In genomic region chr17:74873036-74873873, GRCh38 we compare ENCODE assay signal across 1 cellular context.
A peak's percentile ranks its signal among the peaks of the same experiment; 100 is the strongest.
TF ChIP-seq lines count a peak whose summit lies in the region.

No MANE protein-coding gene starts in this region.

TF ChIP-seq in GM12878, 131 proteins besides CTCF, POLR2A, EP300 and RAD21 (continued from another document and continues in another):
- TF ChIP-seq SPI1 (IDR thresholded peaks at IDR 0.05; ENCODE audit: borderline replicate concordance, insufficient read depth, low read depth, low read length): peak; percentile 36; the same call in 1 of the 2 replicates
- TF ChIP-seq TARDBP (IDR thresholded peaks at IDR 0.05; ENCODE audit: borderline replicate concordance): no peak; the same call in 1 of the 2 replicates
- peak; percentile 99 for TF ChIP-seq CREM (IDR thresholded peaks at IDR 0.05; ENCODE audit: low read depth)
- TF ChIP-seq SUZ12 (IDR thresholded peaks at IDR 0.05; ENCODE audit: unreplicated experiment): no peak
- TF ChIP-seq IRF3 (IDR thresholded peaks at IDR 0.05): peak; percentile 76
- peak; percentile 91 for TF ChIP-seq E2F4 (IDR thresholded peaks at IDR 0.05; ENCODE audit: low read depth, low read length)
- peak; percentile 33 for TF ChIP-seq CUX1 (IDR thresholded peaks at IDR 0.05; ENCODE audit: insufficient replicate concordance, low read depth, low read length)
- TF ChIP-seq EED (IDR thresholded peaks at IDR 0.05; ENCODE audit: low read depth): no peak; the same call in 1 of the 2 replicates
- TF ChIP-seq PKNOX1 (IDR thresholded peaks at IDR 0.05): 0 out of 2 replicates have a peak, but pooled peaks have one; percentile 32
- TF ChIP-seq TAF1 (IDR thresholded peaks at IDR 0.05; ENCODE audit: borderline replicate concordance, low read depth, low read length): peak; percentile 88
- TF ChIP-seq FOS (IDR thresholded peaks at IDR 0.05; ENCODE audit: borderline replicate concordance, extremely low read depth, insufficient read length): peak; percentile 50
- peak; percentile 66; the same call in 1 of the 2 replicates for TF ChIP-seq FOXK2 (IDR thresholded peaks at IDR 0.05)
- 0 out of 2 replicates have a peak, but pooled peaks have one; percentile 28 for TF ChIP-seq IRF4 (IDR thresholded peaks at IDR 0.05; ENCODE audit: low read depth, low read length)
- no peak for TF ChIP-seq BCLAF1 (IDR thresholded peaks at IDR 0.05)
- TF ChIP-seq TBL1XR1 (IDR thresholded peaks at IDR 0.05; ENCODE audit: low read depth, low read length): no peak
- peak; percentile 85 for TF ChIP-seq CHD2 (IDR thresholded peaks at IDR 0.05; ENCODE audit: borderline replicate concordance, low read depth, low read length)
- no peak; the same call in 1 of the 2 replicates for TF ChIP-seq ZNF687 (IDR thresholded peaks at IDR 0.05)
- TF ChIP-seq SUPT20H (IDR thresholded peaks at IDR 0.05; ENCODE audit: borderline replicate concordance, control insufficient read depth, low read depth, low read length): no peak
- peak; percentile 96 for TF ChIP-seq USF2 (IDR thresholded peaks at IDR 0.05; ENCODE audit: borderline replicate concordance, low read depth, low read length)
- no peak for TF ChIP-seq KAT2A (conservative IDR thresholded peaks at IDR 0.05; ENCODE audit: control insufficient read depth, low read depth, low read length)
- TF ChIP-seq NFXL1 (IDR thresholded peaks at IDR 0.05; ENCODE audit: borderline replicate concordance): no peak
- no peak; the same call in 1 of the 2 replicates for TF ChIP-seq STAT1 (conservative IDR thresholded peaks at IDR 0.05)
- TF ChIP-seq RUNX3 (IDR thresholded peaks at IDR 0.05; ENCODE audit: low read length): no peak
- TF ChIP-seq ESRRA (IDR thresholded peaks at IDR 0.05; ENCODE audit: low read length): peak; percentile 62; the same call in 1 of the 2 replicates
- TF ChIP-seq ETV6 (conservative IDR thresholded peaks at IDR 0.05 in 1 of 2, IDR thresholded peaks at IDR 0.05 in 1 of 2; ENCODE audit: borderline replicate concordance in 1 of 2, low read depth in 1 of 2): no peak
- TF ChIP-seq CREB1 (IDR thresholded peaks at IDR 0.05; ENCODE audit: low read depth): peak; percentile 100
- peak; percentile 69 for TF ChIP-seq MXI1 (IDR thresholded peaks at IDR 0.05; ENCODE audit: low read depth, low read length)
- no peak; the same call in 1 of the 2 replicates for TF ChIP-seq PAX5 (IDR thresholded peaks at IDR 0.05; ENCODE audit: borderline replicate concordance, low read depth, low read length)
- TF ChIP-seq SMARCA5 (IDR thresholded peaks at IDR 0.05): no peak
- TF ChIP-seq ASH2L (IDR thresholded peaks at IDR 0.05; ENCODE audit: borderline replicate concordance, low read depth): no peak
- TF ChIP-seq NR2C1 (IDR thresholded peaks at IDR 0.05): no peak
- no peak for TF ChIP-seq NR2F1 (conservative IDR thresholded peaks at IDR 0.05)
- TF ChIP-seq MEF2B (IDR thresholded peaks at IDR 0.05; ENCODE audit: partially characterized antibody, poor library complexity, severe bottlenecking): no peak
- TF ChIP-seq RBBP5 (conservative IDR thresholded peaks at IDR 0.05): no peak
- TF ChIP-seq PML (IDR thresholded peaks at IDR 0.05; ENCODE audit: low read length): peak; percentile 98
- TF ChIP-seq PAX8 (IDR thresholded peaks at IDR 0.05): no peak
- no peak for TF ChIP-seq ZNF592 (IDR thresholded peaks at IDR 0.05)
- peak; percentile 99 for TF ChIP-seq RAD51 (IDR thresholded peaks at IDR 0.05)
- no peak for TF ChIP-seq CHD4 (IDR thresholded peaks at IDR 0.05)
- TF ChIP-seq MYC (IDR thresholded peaks at IDR 0.05; ENCODE audit: insufficient read depth, insufficient read length, insufficient replicate concordance, low read length, severe bottlenecking): no peak
- TF ChIP-seq POU2F2 (IDR thresholded peaks at IDR 0.05; ENCODE audit: borderline replicate concordance, low read depth, low read length): peak; percentile 88; the same call in 2 of the 3 replicates
